Comparison of ENCODE assay signal across 1 cellular context in the genomic region with DNA sequence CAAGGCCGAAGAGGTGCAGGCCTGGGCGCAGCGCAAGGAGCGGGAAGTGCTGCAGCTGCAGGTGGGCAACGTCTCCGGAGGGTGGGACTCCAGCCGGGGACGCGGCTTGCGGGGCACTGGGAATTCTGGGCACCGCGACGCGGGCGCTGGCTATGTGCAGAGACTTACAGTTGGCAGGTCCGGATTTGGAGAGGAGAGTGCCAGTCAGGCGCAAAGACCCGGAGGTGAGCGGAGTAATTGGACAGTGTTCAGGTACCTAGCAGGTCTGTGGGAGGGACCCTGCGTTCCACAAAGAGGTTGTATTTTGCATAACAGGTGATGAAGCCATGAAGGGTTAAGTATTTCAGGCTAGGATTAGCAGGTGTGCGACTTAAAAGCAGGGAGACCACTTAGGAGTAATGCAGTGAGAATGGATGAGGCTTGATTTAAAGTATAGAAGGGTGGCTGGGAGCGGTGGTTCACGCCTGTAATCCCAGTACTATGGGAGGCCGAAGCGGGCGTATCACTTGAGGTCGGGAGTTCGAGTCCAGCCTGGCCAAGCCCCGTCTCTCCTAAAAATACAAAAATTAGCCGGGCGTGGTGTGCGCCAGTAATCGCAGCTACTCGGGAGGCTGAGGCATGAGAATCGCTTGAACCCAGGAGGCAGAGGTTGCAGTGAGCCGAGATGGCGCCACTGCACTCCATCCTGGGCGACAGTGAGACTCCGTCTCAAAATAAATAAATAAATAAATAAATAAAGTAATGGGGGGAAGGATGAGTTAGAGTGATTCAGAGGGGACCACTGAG.
TF ChIP-seq lines count a peak whose summit lies in the region.

No MANE protein-coding gene starts in this region.

TF ChIP-seq in IMR-90, 13 proteins besides CTCF, POLR2A, EP300 and RAD21:
- TF ChIP-seq, protein P1, sequence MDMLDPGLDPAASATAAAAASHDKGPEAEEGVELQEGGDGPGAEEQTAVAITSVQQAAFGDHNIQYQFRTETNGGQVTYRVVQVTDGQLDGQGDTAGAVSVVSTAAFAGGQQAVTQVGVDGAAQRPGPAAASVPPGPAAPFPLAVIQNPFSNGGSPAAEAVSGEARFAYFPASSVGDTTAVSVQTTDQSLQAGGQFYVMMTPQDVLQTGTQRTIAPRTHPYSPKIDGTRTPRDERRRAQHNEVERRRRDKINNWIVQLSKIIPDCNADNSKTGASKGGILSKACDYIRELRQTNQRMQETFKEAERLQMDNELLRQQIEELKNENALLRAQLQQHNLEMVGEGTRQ (IDR thresholded peaks at IDR 0.05; ENCODE audit: low read depth, low read length), result no peak
- TF ChIP-seq SMC3 (IDR thresholded peaks at IDR 0.05; ENCODE audit: low read depth, low read length) (no peak), MAFK (IDR thresholded peaks at IDR 0.05; ENCODE audit: low read depth, low read length) (no peak), BHLHE40 (IDR thresholded peaks at IDR 0.05; ENCODE audit: low read depth, low read length) (no peak)
